Comparison of ENCODE assay signal across 9 cellular contexts in the genomic region with DNA sequence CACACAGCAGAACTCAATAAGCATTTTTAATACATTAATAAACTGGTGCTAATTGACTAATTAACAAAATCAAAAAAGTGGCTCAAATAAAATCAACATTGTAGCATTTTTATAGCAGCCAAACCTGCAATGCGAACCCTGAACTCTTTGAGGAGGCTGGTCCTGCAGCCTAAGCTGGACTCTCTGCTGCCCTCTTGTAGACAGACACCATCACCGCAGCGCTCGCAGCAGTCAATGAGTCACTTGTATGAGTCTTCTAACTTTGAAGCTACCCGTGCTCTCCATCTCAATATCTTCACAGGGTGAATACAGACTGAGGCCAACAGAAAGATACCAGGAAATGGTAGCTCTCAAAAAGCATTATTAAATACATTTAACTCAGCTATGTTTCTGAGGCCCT. TPM values are rescaled to one million over a fixed set of nuclear protein-coding genes. Genes with fewer than 3 reads are reported as not detected.
DNase-seq lines count a peak whose midpoint lies in the region; ATAC-seq and TF ChIP-seq lines count a peak whose summit lies in the region.
"Had no signal": no experiment of that assay in that cellular context is flagged by ENCODE, and none has a peak within 500 bp of the region (broad histone marks: within the 10 kb centered on the region; RNA-seq: fewer than 3 reads in every experiment).

No MANE protein-coding gene starts in this region.

- H3K79me2 ChIP-seq in SK-N-SH (ENCODE audit: insufficient read depth) = no peaks in the 10 kb centered on the region

- no peaks in the 10 kb centered on the region for H3K9me3 Mint-ChIP-seq in endothelial cell (ENCODE audit: unreplicated experiment)
- H3K9me3 Mint-ChIP-seq: activated B cell treated with CpG ODN at 0.5 μM for 24 hours had no signal

- H4K20me1 ChIP-seq in SK-N-SH (ENCODE audit: insufficient read depth) = no peaks in the 10 kb centered on the region

- intact Hi-C loops in heart right ventricle (cut with DNase I) (loop anchor here in 2 of 10 donors (10.0 kb wide), 1 partner anchor 245 kb away; no protein-coding TSS in a partner anchor), lower lobe of right lung (cut with DNase I) (no loop called here)

- H3K9me3 ChIP-seq in cardiac muscle cell (ENCODE audit: low read depth) (no peaks in the 10 kb centered on the region), heart right ventricle (peaks cover 0 to 6% (median 0%) of the 10 kb centered on the region in 11 donors), SK-N-SH (no peaks in the 10 kb centered on the region), lower lobe of right lung (no peaks in the 10 kb centered on the region)

- 22 to 23% methylated on average over 5 of the region's 5 CpGs for WGBS in heart right ventricle, 2 donors
- 0% methylated on average over 5 of the region's 5 CpGs for WGBS in SK-N-SH (ENCODE audit: low lambda C conversion rate)

- CTCF ChIA-PET in SK-N-SH (lab: Yijun Ruan, JAX) = interaction anchor here (0.6 to 1.6 kb wide), 6 partner anchors 10 to 88 kb away, joined by 3 to 7 read pairs (median 4); a partner anchor contains a TSS

- H3K4me2 ChIP-seq in SK-N-SH = no peak overlapping the region

- no peak overlapping the region for H2AFZ ChIP-seq in SK-N-SH (ENCODE audit: low read depth)

- POLR2A ChIA-PET in SK-N-SH (lab: Yijun Ruan, JAX) = no interaction called here

- TF ChIP-seq EP300 in SK-N-SH (IDR thresholded peaks at IDR 0.05; ENCODE audit: borderline replicate concordance in 1 of 2, low read depth in 1 of 2, low read length in 1 of 2) = no peak

- no peak overlapping the region for H3K9ac ChIP-seq in SK-N-SH

- H3F3A ChIP-seq in SK-N-SH (replicated peaks; ENCODE audit: insufficient read depth) = no peaks in the 10 kb centered on the region

- H3K4me1 ChIP-seq in cardiac muscle cell (ENCODE audit: low read depth) = no peaks in the 10 kb centered on the region
- no peaks in the 10 kb centered on the region for H3K4me1 ChIP-seq in heart right ventricle
- no peaks in the 10 kb centered on the region for H3K4me1 ChIP-seq in SK-N-SH (ENCODE audit: control insufficient read depth in 1 of 2, insufficient read depth in 2 of 2, low read depth in 1 of 2, low read length in 1 of 2)
- no peaks in the 10 kb centered on the region for H3K4me1 ChIP-seq in lower lobe of right lung

- H3K36me3 Mint-ChIP-seq in endothelial cell (ENCODE audit: low read depth, unreplicated experiment) = no peaks in the 10 kb centered on the region

- no peak overlapping the region for H3K4me3 ChIP-seq in cardiac muscle cell
- H3K4me3 ChIP-seq in heart right ventricle = no peak overlapping the region
- H3K4me3 ChIP-seq in SK-N-SH (ENCODE audit: low read depth in 2 of 2, low read length in 1 of 2) = no peak overlapping the region; a peak in 1 of 4 replicates
- no peak overlapping the region for H3K4me3 ChIP-seq in lower lobe of right lung

- H3K27ac ChIP-seq in cardiac muscle cell (no peak overlapping the region), heart right ventricle (no peak overlapping the region), SK-N-SH (ENCODE audit: low read depth in 2 of 2, low read length in 1 of 2) (no peak overlapping the region), lower lobe of right lung (no peak overlapping the region)

- DNase-seq in cardiac muscle cell (ENCODE audit: low read depth in 1 of 2, low spot score in 1 of 2) (peak; percentile 1 to 62), heart right ventricle (no peak), SK-N-SH (peak; percentile 25), endothelial cell (ENCODE audit: low spot score) (peak; percentile 60), lower lobe of right lung (no peak), NOMO-1 (lab: John Stamatoyannopoulos, UW; ENCODE audit: unreplicated experiment in 2 of 2) (no peak)
- DNase-seq in stimulated activated CD4-positive, alpha-beta T cell treated with anti-CD3 and anti-CD28 coated beads, TNF-alpha, amount 100 ng/mL, for 48 hours (ENCODE audit: low read depth in 3 of 3) = peak in 2 of 3 donors; percentile 10 to 23
- DNase-seq: activated B cell treated with CpG ODN at 0.5 μM for 24 hours had no signal

- H3K27me3 ChIP-seq in cardiac muscle cell = no peaks in the 10 kb centered on the region
- peaks cover 0 to 8% (median 0%) of the 10 kb centered on the region in 7 donors for H3K27me3 ChIP-seq in heart right ventricle
- peaks cover 8% of the 10 kb centered on the region; the same call in 1 of the 2 replicates for H3K27me3 ChIP-seq in SK-N-SH (ENCODE audit: insufficient read depth)
- no peaks in the 10 kb centered on the region for H3K27me3 ChIP-seq in lower lobe of right lung (ENCODE audit: low read depth)

- H3K36me3 ChIP-seq in cardiac muscle cell (no peaks in the 10 kb centered on the region), heart right ventricle (no peaks in the 10 kb centered on the region), SK-N-SH (replicated peaks in 1 of 2; ENCODE audit: control insufficient read depth in 1 of 2, insufficient read depth in 2 of 2, low read length in 1 of 2) (no peaks in the 10 kb centered on the region), lower lobe of right lung (no peaks in the 10 kb centered on the region)

- no peaks in the 10 kb centered on the region for H3K9me2 ChIP-seq in SK-N-SH

- no peak overlapping the region for H3K27ac Mint-ChIP-seq in endothelial cell (ENCODE audit: unreplicated experiment)
- H3K27ac Mint-ChIP-seq: activated B cell treated with CpG ODN at 0.5 μM for 24 hours had no signal

- TF ChIP-seq CTCF in cardiac muscle cell (IDR thresholded peaks at IDR 0.05; ENCODE audit: low read depth, low read length) (no peak), heart right ventricle (IDR thresholded peaks at IDR 0.05) (peak in 3 of 9 donors; percentile 18 to 43 (median 35)), SK-N-SH (IDR thresholded peaks at IDR 0.05) (peak; percentile 61), endothelial cell (IDR thresholded peaks at IDR 0.05; ENCODE audit: unreplicated experiment) (peak; percentile 65), lower lobe of right lung (IDR thresholded peaks at IDR 0.05) (no peak)

- ATAC-seq in heart right ventricle (no peak), lower lobe of right lung (no peak), HG02938 (IDR thresholded peaks at IDR 0.05; ENCODE audit: unreplicated experiment) (no peak)

- H3K27me3 Mint-ChIP-seq in endothelial cell (ENCODE audit: unreplicated experiment) = no peaks in the 10 kb centered on the region
- H3K27me3 Mint-ChIP-seq: activated B cell treated with CpG ODN at 0.5 μM for 24 hours had no signal

- peak; percentile 40 for TF ChIP-seq RAD21 in SK-N-SH (IDR thresholded peaks at IDR 0.05; ENCODE audit: low read length)

- H3K4me3 Mint-ChIP-seq in endothelial cell (ENCODE audit: unreplicated experiment) = no peak overlapping the region
- H3K4me3 Mint-ChIP-seq: activated B cell treated with CpG ODN at 0.5 μM for 24 hours had no signal

- H3K4me1 Mint-ChIP-seq in endothelial cell (ENCODE audit: unreplicated experiment) = peaks cover 2% of the 10 kb centered on the region
- H3K4me1 Mint-ChIP-seq: activated B cell treated with CpG ODN at 0.5 μM for 24 hours had no signal

TF ChIP-seq in SK-N-SH, 30 proteins besides CTCF, POLR2A, EP300 and RAD21:
- TF ChIP-seq, protein P1, sequence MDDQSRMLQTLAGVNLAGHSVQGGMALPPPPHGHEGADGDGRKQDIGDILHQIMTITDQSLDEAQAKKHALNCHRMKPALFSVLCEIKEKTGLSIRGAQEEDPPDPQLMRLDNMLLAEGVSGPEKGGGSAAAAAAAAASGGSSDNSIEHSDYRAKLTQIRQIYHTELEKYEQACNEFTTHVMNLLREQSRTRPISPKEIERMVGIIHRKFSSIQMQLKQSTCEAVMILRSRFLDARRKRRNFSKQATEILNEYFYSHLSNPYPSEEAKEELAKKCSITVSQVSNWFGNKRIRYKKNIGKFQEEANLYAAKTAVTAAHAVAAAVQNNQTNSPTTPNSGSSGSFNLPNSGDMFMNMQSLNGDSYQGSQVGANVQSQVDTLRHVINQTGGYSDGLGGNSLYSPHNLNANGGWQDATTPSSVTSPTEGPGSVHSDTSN (IDR thresholded peaks at IDR 0.05) = no peak
- TF ChIP-seq MEF2A (IDR thresholded peaks at IDR 0.05; ENCODE audit: borderline replicate concordance, low read depth) (no peak), TAF1 (IDR thresholded peaks at IDR 0.05; ENCODE audit: borderline replicate concordance, low read depth, low read length) (no peak), JUND (IDR thresholded peaks at IDR 0.05) (peak; percentile 37; the same call in 1 of the 2 replicates), SMC3 (IDR thresholded peaks at IDR 0.05; ENCODE audit: low read depth, low read length) (peak; percentile 39; the same call in 1 of the 2 replicates), EZH2phosphoT487 (IDR thresholded peaks at IDR 0.05; ENCODE audit: borderline replicate concordance, low read depth) (no peak), RFX5 (IDR thresholded peaks at IDR 0.05; ENCODE audit: low read length) (no peak), FOSL2 (IDR thresholded peaks at IDR 0.05; ENCODE audit: borderline replicate concordance, low read depth) (peak; percentile 60; the same call in 1 of the 2 replicates), ELF1 (IDR thresholded peaks at IDR 0.05) (no peak)
TF ChIP-seq in SK-N-SH: peak in this region for 3.

RNA-seq across cellular contexts. Expression of a gene that starts 9.7 kb away (rescaled TPM):
- total RNA-seq in cardiac muscle cell = not detected in 2 replicates
- not detected in 2 replicates for polyA plus RNA-seq in cardiac muscle cell
- total RNA-seq in heart right ventricle = not detected
- not detected for polyA plus RNA-seq in heart right ventricle
- polyA plus RNA-seq in SK-N-SH (2012; rRNA removed) = not detected in 2 replicates
- polyA plus RNA-seq in SK-N-SH (2012; cell fraction: cytosol; rRNA removed) = not detected in 2 replicates
- polyA plus RNA-seq in SK-N-SH (2012; cell fraction: nucleus; rRNA removed) = not detected in 2 replicates
- not detected for total RNA-seq in endothelial cell (ENCODE audit: unreplicated experiment)
- total RNA-seq in lower lobe of right lung = not detected
- total RNA-seq: activated B cell treated with CpG ODN at 0.5 μM for 24 hours had no signal

RNA-seq across cellular contexts. Expression of a gene that starts 26.2 kb away (rescaled TPM):
- total RNA-seq in cardiac muscle cell (not detected in 2 replicates), heart right ventricle (not detected), endothelial cell (ENCODE audit: unreplicated experiment) (not detected), lower lobe of right lung (not detected)
- polyA plus RNA-seq in cardiac muscle cell (not detected in 2 replicates), heart right ventricle (not detected), SK-N-SH (2012; rRNA removed) (not detected in 2 replicates)
- polyA plus RNA-seq in SK-N-SH (2012; cell fraction: cytosol; rRNA removed) = not detected in 2 replicates
- polyA plus RNA-seq in SK-N-SH (2012; cell fraction: nucleus; rRNA removed) = not detected in 2 replicates
- total RNA-seq: activated B cell treated with CpG ODN at 0.5 μM for 24 hours had no signal

RNA-seq across cellular contexts. Expression of a gene that starts 42.1 kb away (rescaled TPM):
- total RNA-seq in cardiac muscle cell (not detected in 2 replicates), heart right ventricle (not detected), endothelial cell (ENCODE audit: unreplicated experiment) (not detected), lower lobe of right lung (not detected)
- polyA plus RNA-seq in cardiac muscle cell (not detected in 2 replicates), heart right ventricle (not detected), SK-N-SH (2012; rRNA removed) (not detected in 2 replicates)
- polyA plus RNA-seq in SK-N-SH (2012; cell fraction: cytosol; rRNA removed) = not detected in 2 replicates
- polyA plus RNA-seq in SK-N-SH (2012; cell fraction: nucleus; rRNA removed) = 0.11 TPM in 1 of 2 replicates, not detected in the other
- total RNA-seq: activated B cell treated with CpG ODN at 0.5 μM for 24 hours had no signal

Comparison
In these comparisons a context has a peak if more than half of its experiments do, and no peak if none do; other contexts are left out.
1. DNase-seq: peak in cardiac muscle cell (2 of 2), SK-N-SH (single experiment), endothelial cell (single experiment) and stimulated activated CD4-positive, alpha-beta T cell treated with anti-CD3 and anti-CD28 coated beads, TNF-alpha, amount 100 ng/mL, for 48 hours (2 of 3); none in heart right ventricle (0 of 2), lower lobe of right lung (single experiment) and NOMO-1 (0 of 2).
2. CTCF ChIP-seq: peak in SK-N-SH (single experiment) and endothelial cell (single experiment); none in cardiac muscle cell (single experiment) and lower lobe of right lung (single experiment).